Comparison of ENCODE assay signal across 9 cellular contexts in genomic region chr10:43407576-43408330, GRCh38. TPM values are rescaled to one million over a fixed set of nuclear protein-coding genes. Genes with fewer than 3 reads are reported as not detected.
DNase-seq lines count a peak whose midpoint lies in the region; ATAC-seq and TF ChIP-seq lines count a peak whose summit lies in the region.
"Had no signal": no experiment of that assay in that cellular context is flagged by ENCODE, and none has a peak within 500 bp of the region (broad histone marks: within the 10 kb centered on the region; RNA-seq: fewer than 3 reads in every experiment).

No MANE protein-coding gene starts in this region.

- H3K4me3 ChIP-seq in AG04449 (ENCODE audit: low read depth, low read length) (peak overlapping the region; percentile 83), kidney epithelial cell (ENCODE audit: low read depth, low read length) (peak overlapping the region; percentile 93)

- CTCF ChIA-PET in AG04449 (lab: Yijun Ruan, JAX): interaction anchor here (1.0 kb wide), 2 partner anchors 12 to 13 kb away, joined by 3 read pairs; no protein-coding TSS in a partner anchor

- TF ChIP-seq CTCF in AG04449 (IDR thresholded peaks at IDR 0.05; ENCODE audit: insufficient read depth, low read length, missing control alignments): peak; percentile 63
- peak; percentile 45 for TF ChIP-seq CTCF in kidney epithelial cell (IDR thresholded peaks at IDR 0.05; ENCODE audit: insufficient read depth, low read length, poor library complexity, severe bottlenecking)

- H3K27me3 ChIP-seq in kidney epithelial cell (ENCODE audit: control insufficient read depth, insufficient read depth, low read length): no peaks in the 10 kb centered on the region

- H3K36me3 ChIP-seq in kidney epithelial cell (ENCODE audit: control insufficient read depth, insufficient read depth, low read length): peaks cover 1% of the 10 kb centered on the region

- ATAC-seq in GM18519 (IDR thresholded peaks at IDR 0.05; ENCODE audit: low FRiP score, unreplicated experiment) (peak; percentile 43), HG03039 (IDR thresholded peaks at IDR 0.05; ENCODE audit: unreplicated experiment) (peak; percentile 42)

- POLR2A ChIA-PET in AG04449 (lab: Yijun Ruan, JAX): interaction anchor here (0.6 to 1.8 kb wide), 4 partner anchors 12 to 147 kb away, joined by 3 to 15 read pairs (median 7); partner anchors contain the start of gene ZNF487

- no peak for DNase-seq in AG04449 (ENCODE audit: low read depth, low spot score)
- DNase-seq in NCI-H2171 (lab: John Stamatoyannopoulos, UW): peak; percentile 46
- DNase-seq in activated CD4-positive, CD25-positive, alpha-beta regulatory T cell (lab: John Stamatoyannopoulos, UW): peak; percentile 69 to 78 (median 70)
- DNase-seq in cerebellar cortex (ENCODE audit: low spot score): peak; percentile 86
- DNase-seq in kidney epithelial cell (ENCODE audit: low read depth): peak; percentile 63
- peak; percentile 96 for DNase-seq in stimulated activated CD4-positive, alpha-beta T cell treated with anti-CD3 and anti-CD28 coated beads, Interleukin-15, amount 100 ng/mL, for 24 hours

RNA-seq across cellular contexts. Expression of gene HNRNPF, which starts 1.2 kb away (rescaled TPM):
- 262 and 268 TPM in 2 replicates for total RNA-seq in kidney epithelial cell

RNA-seq across cellular contexts. Expression of gene ZNF487, which starts 29.2 kb away (rescaled TPM):
- total RNA-seq in kidney epithelial cell: 1.9 and 4.2 TPM in 2 replicates

RNA-seq across cellular contexts. Expression of gene FXYD4, which starts 36.3 kb away (rescaled TPM):
- total RNA-seq in kidney epithelial cell: not detected in 2 replicates
- total RNA-seq: T-helper 1 cell treated with Interleukin-12 subunit alpha and Interleukin-12 subunit beta and Interleukin-4 antibody, amounts not matched to agents 30 ng/mL and 1 ng/mL, for 36 hours had no signal
